17 cellular contexts compared by ENCODE assay signal in genomic region chr11:64750361-64751054, GRCh38. TPM values are rescaled to one million over a fixed set of nuclear protein-coding genes. Genes with fewer than 3 reads are reported as not detected.
DNase-seq lines count a peak whose midpoint lies in the region; ATAC-seq and TF ChIP-seq lines count a peak whose summit lies in the region.
"Had no signal": no experiment of that assay in that cellular context is flagged by ENCODE, and none has a peak within 500 bp of the region (broad histone marks: within the 10 kb centered on the region; RNA-seq: fewer than 3 reads in every experiment).

No MANE protein-coding gene starts in this region.

- H3K36me3 Mint-ChIP-seq in activated CD8-positive, alpha-beta T cell treated with anti-CD3 and anti-CD28 coated beads, Interleukin-2, amount 10 ng/mL, durations not matched to agents 7 days and 5 days (ENCODE audit: low read depth), result peaks cover 14% of the 10 kb centered on the region
- H3K36me3 Mint-ChIP-seq in activated CD8-positive, alpha-beta T cell treated with anti-CD3 and anti-CD28 coated beads for 36 hours (ENCODE audit: low read depth), result peaks cover 10% of the 10 kb centered on the region
- no peaks in the 10 kb centered on the region for H3K36me3 Mint-ChIP-seq in chondrocyte (ENCODE audit: low read depth)

- no peaks in the 10 kb centered on the region for H3K9me3 ChIP-seq in Loucy (ENCODE audit: insufficient read depth, low read depth, low read length)
- H3K9me3 ChIP-seq: vagina had no signal

- DNase-seq in activated CD8-positive, alpha-beta T cell treated with anti-CD3 and anti-CD28 coated beads, Interleukin-2, amount 10 ng/mL, durations not matched to agents 7 days and 5 days, result no peak
- no peak for DNase-seq in activated CD8-positive, alpha-beta T cell treated with anti-CD3 and anti-CD28 coated beads for 36 hours
- DNase-seq in chondrocyte (ENCODE audit: low spot score), result peak; percentile 53
- peak; percentile 73 for DNase-seq in posterior vena cava (ENCODE audit: low spot score)
- DNase-seq in stimulated activated CD4-positive, alpha-beta T cell treated with anti-CD3 and anti-CD28 coated beads, Interleukin-2, amount 100 ng/mL, for 48 hours, result no peak
- DNase-seq in activated gamma-delta T cell (lab: John Stamatoyannopoulos, UW), result no peak
- no peak for DNase-seq in NCI-H2107 (lab: John Stamatoyannopoulos, UW)
- DNase-seq: ACHN; foreskin melanocyte; NCI-H1048; NCI-H2227 treated with DMSO at 0.1 percent for 48 hours; nucleus accumbens; stimulated activated naive CD8-positive, alpha-beta T cell treated with anti-CD3 and anti-CD28 coated beads, Interleukin-15, Interleukin-2, amounts not matched to agents 100 U/mL and 50 U/mL, for 24 hours had no signal

- no peaks in the 10 kb centered on the region for H4K20me1 ChIP-seq in Loucy (ENCODE audit: insufficient read depth, low read length, poor library complexity, severe bottlenecking)

- no peak overlapping the region for H2AFZ ChIP-seq in Loucy (ENCODE audit: low read length)

- H3K4me1 ChIP-seq in Loucy (ENCODE audit: insufficient read depth, low read length, poor library complexity, severe bottlenecking), result peaks cover 17% of the 10 kb centered on the region

- no peak for ATAC-seq in activated CD8-positive, alpha-beta T cell treated with anti-CD3 and anti-CD28 coated beads, Interleukin-2, amount 10 ng/mL, durations not matched to agents 7 days and 5 days
- ATAC-seq in activated CD8-positive, alpha-beta T cell treated with anti-CD3 and anti-CD28 coated beads for 36 hours, result no peak
- ATAC-seq: HepG2; stimulated activated naive CD8-positive, alpha-beta T cell treated with anti-CD3 and anti-CD28 coated beads, Interleukin-15, Interleukin-2, amounts not matched to agents 100 U/mL and 50 U/mL, for 24 hours had no signal

- no peaks in the 10 kb centered on the region for H3K9me2 ChIP-seq in Loucy (replicated peaks; ENCODE audit: low read depth, low read length)

- CTCF ChIA-PET in activated CD8-positive, alpha-beta T cell treated with anti-CD3 and anti-CD28 coated beads, Interleukin-2, amount 10 ng/mL, durations not matched to agents 7 days and 5 days (lab: Charles Lee), result interaction anchor here (11.9 kb wide), 1 partner anchor 12 kb away, joined by 149 read pairs; the partner anchor contains the start of gene PYGM
- CTCF ChIA-PET in activated CD8-positive, alpha-beta T cell treated with anti-CD3 and anti-CD28 coated beads for 36 hours (lab: Charles Lee), result interaction anchor here (0.9 to 1.4 kb wide), 3 partner anchors 18 to 29 kb away, joined by 3 read pairs; no protein-coding TSS in a partner anchor

- no peak overlapping the region for H3K4me3 Mint-ChIP-seq in activated CD8-positive, alpha-beta T cell treated with anti-CD3 and anti-CD28 coated beads, Interleukin-2, amount 10 ng/mL, durations not matched to agents 7 days and 5 days
- no peak overlapping the region for H3K4me3 Mint-ChIP-seq in activated CD8-positive, alpha-beta T cell treated with anti-CD3 and anti-CD28 coated beads for 36 hours
- H3K4me3 Mint-ChIP-seq in chondrocyte (ENCODE audit: unreplicated experiment), result no peak overlapping the region

- H3K9me3 Mint-ChIP-seq in activated CD8-positive, alpha-beta T cell treated with anti-CD3 and anti-CD28 coated beads, Interleukin-2, amount 10 ng/mL, durations not matched to agents 7 days and 5 days (ENCODE audit: insufficient read depth), result no peaks in the 10 kb centered on the region
- H3K9me3 Mint-ChIP-seq in activated CD8-positive, alpha-beta T cell treated with anti-CD3 and anti-CD28 coated beads for 36 hours, result no peaks in the 10 kb centered on the region
- no peaks in the 10 kb centered on the region for H3K9me3 Mint-ChIP-seq in chondrocyte (ENCODE audit: low read depth)

- H3K36me3 ChIP-seq in Loucy (ENCODE audit: insufficient read depth, low read length), result no peaks in the 10 kb centered on the region
- H3K36me3 ChIP-seq: vagina had no signal

- no peak for TF ChIP-seq CTCF in activated CD8-positive, alpha-beta T cell treated with anti-CD3 and anti-CD28 coated beads for 36 hours (IDR thresholded peaks at IDR 0.05)
- TF ChIP-seq CTCF in Loucy (conservative IDR thresholded peaks at IDR 0.05; ENCODE audit: low read length), result peak; percentile 45
- TF ChIP-seq CTCF in chondrocyte (IDR thresholded peaks at IDR 0.05), result peak; percentile 28

- peaks cover 36% of the 10 kb centered on the region for H3K4me1 Mint-ChIP-seq in activated CD8-positive, alpha-beta T cell treated with anti-CD3 and anti-CD28 coated beads, Interleukin-2, amount 10 ng/mL, durations not matched to agents 7 days and 5 days (ENCODE audit: low read depth)
- H3K4me1 Mint-ChIP-seq in activated CD8-positive, alpha-beta T cell treated with anti-CD3 and anti-CD28 coated beads for 36 hours (ENCODE audit: low read depth), result peaks cover 10% of the 10 kb centered on the region
- H3K4me1 Mint-ChIP-seq in chondrocyte (ENCODE audit: low read depth), result peaks cover 9% of the 10 kb centered on the region

- H3K4me3 ChIP-seq in Loucy (ENCODE audit: low read length, poor library complexity, severe bottlenecking), result no peak overlapping the region
- H3K4me3 ChIP-seq: lung, vagina had no signal

- H3K27ac Mint-ChIP-seq in activated CD8-positive, alpha-beta T cell treated with anti-CD3 and anti-CD28 coated beads, Interleukin-2, amount 10 ng/mL, durations not matched to agents 7 days and 5 days, result peak overlapping the region; percentile 79
- no peak overlapping the region for H3K27ac Mint-ChIP-seq in activated CD8-positive, alpha-beta T cell treated with anti-CD3 and anti-CD28 coated beads for 36 hours
- H3K27ac Mint-ChIP-seq in chondrocyte (ENCODE audit: unreplicated experiment), result no peak overlapping the region

- H3K27me3 Mint-ChIP-seq in activated CD8-positive, alpha-beta T cell treated with anti-CD3 and anti-CD28 coated beads, Interleukin-2, amount 10 ng/mL, durations not matched to agents 7 days and 5 days (ENCODE audit: low read depth), result no peaks in the 10 kb centered on the region
- no peaks in the 10 kb centered on the region for H3K27me3 Mint-ChIP-seq in activated CD8-positive, alpha-beta T cell treated with anti-CD3 and anti-CD28 coated beads for 36 hours
- H3K27me3 Mint-ChIP-seq in chondrocyte (ENCODE audit: low read depth), result no peaks in the 10 kb centered on the region

- no peak overlapping the region for H3K4me2 ChIP-seq in Loucy (ENCODE audit: low read depth, low read length, poor library complexity, severe bottlenecking)

- intact Hi-C loops in activated CD8-positive, alpha-beta T cell treated with anti-CD3 and anti-CD28 coated beads for 36 hours (cut with micrococcal nuclease), result no loop called here
- intact Hi-C loops in posterior vena cava (cut with DNase I), result no loop called here

- H3K27me3 ChIP-seq in Loucy (ENCODE audit: insufficient read depth, low read length, poor library complexity, severe bottlenecking), result no peaks in the 10 kb centered on the region
- H3K27me3 ChIP-seq: vagina had no signal

- no peak overlapping the region for H3K9ac ChIP-seq in Loucy (ENCODE audit: low read depth, low read length, poor library complexity, severe bottlenecking)

- H3K79me2 ChIP-seq in Loucy (ENCODE audit: insufficient read depth, low read length), result no peaks in the 10 kb centered on the region

- POLR2A ChIA-PET in activated CD8-positive, alpha-beta T cell treated with anti-CD3 and anti-CD28 coated beads, Interleukin-2, amount 10 ng/mL, durations not matched to agents 7 days and 5 days (lab: Charles Lee), result no interaction called here
- POLR2A ChIA-PET in activated CD8-positive, alpha-beta T cell treated with anti-CD3 and anti-CD28 coated beads for 36 hours (lab: Charles Lee), result interaction anchor here (16.1 kb wide), 1 partner anchor 17 kb away, joined by 331 read pairs; the partner anchor contains the start of genes PYGM and SF1

- H3F3A ChIP-seq in Loucy (ENCODE audit: low read depth), result no peaks in the 10 kb centered on the region

RNA-seq across cellular contexts. Expression of gene RASGRP2, which starts 6.6 kb away (rescaled TPM):
- 100 to 1,000 TPM; 101 to 115 TPM for total RNA-seq in activated CD8-positive, alpha-beta T cell treated with anti-CD3 and anti-CD28 coated beads, Interleukin-2, amount 10 ng/mL, durations not matched to agents 7 days and 5 days
- 1 to 10 TPM; 7.8 to 8.2 TPM for total RNA-seq in activated CD8-positive, alpha-beta T cell treated with anti-CD3 and anti-CD28 coated beads for 36 hours
- total RNA-seq in chondrocyte (4.7 to 11.4 TPM (median 10.1 TPM) in 3 replicates), posterior vena cava (10 to 100 TPM; 41.3 to 49.6 TPM)
- total RNA-seq: HepG2 had no signal

RNA-seq across cellular contexts. Expression of gene PYGM, which starts 9.3 kb away (rescaled TPM):
- 1 to 10 TPM; 2.9 to 4.7 TPM for total RNA-seq in activated CD8-positive, alpha-beta T cell treated with anti-CD3 and anti-CD28 coated beads, Interleukin-2, amount 10 ng/mL, durations not matched to agents 7 days and 5 days
- total RNA-seq in activated CD8-positive, alpha-beta T cell treated with anti-CD3 and anti-CD28 coated beads for 36 hours, result 1 to 10 TPM; 1.2 to 3.3 TPM
- 0.65 to 1.6 TPM (median 1.2 TPM) in 3 replicates for total RNA-seq in chondrocyte
- total RNA-seq in posterior vena cava, result 10 to 100 TPM; 19.3 to 43.2 TPM

RNA-seq across cellular contexts. Expression of gene NRXN2, which starts 27.5 kb away (rescaled TPM):
- total RNA-seq in activated CD8-positive, alpha-beta T cell treated with anti-CD3 and anti-CD28 coated beads, Interleukin-2, amount 10 ng/mL, durations not matched to agents 7 days and 5 days, result under 1 TPM; 0.13 to 0.34 TPM
- total RNA-seq in activated CD8-positive, alpha-beta T cell treated with anti-CD3 and anti-CD28 coated beads for 36 hours, result under 1 TPM; 0.07 to 0.22 TPM
- 1.1 to 3.0 TPM (median 1.8 TPM) in 3 replicates for total RNA-seq in chondrocyte
- total RNA-seq in posterior vena cava, result 1 to 10 TPM; 7.9 to 8.8 TPM
- total RNA-seq: HepG2 had no signal

RNA-seq across cellular contexts. Expression of gene SF1, which starts 27.8 kb away (rescaled TPM):
- 100 to 1,000 TPM; 421 to 423 TPM for total RNA-seq in activated CD8-positive, alpha-beta T cell treated with anti-CD3 and anti-CD28 coated beads, Interleukin-2, amount 10 ng/mL, durations not matched to agents 7 days and 5 days
- total RNA-seq in activated CD8-positive, alpha-beta T cell treated with anti-CD3 and anti-CD28 coated beads for 36 hours, result 100 to 1,000 TPM; 325 to 342 TPM
- 183 to 198 TPM (median 190 TPM) in 3 replicates for total RNA-seq in chondrocyte
- total RNA-seq in posterior vena cava, result 100 to 1,000 TPM; 181 to 189 TPM

RNA-seq across cellular contexts. Expression of gene MAP4K2, which starts 52.5 kb away (rescaled TPM):
- total RNA-seq in activated CD8-positive, alpha-beta T cell treated with anti-CD3 and anti-CD28 coated beads, Interleukin-2, amount 10 ng/mL, durations not matched to agents 7 days and 5 days, result 10 to 100 TPM; 84.2 to 90.2 TPM
- total RNA-seq in activated CD8-positive, alpha-beta T cell treated with anti-CD3 and anti-CD28 coated beads for 36 hours, result 10 to 100 TPM; 56.4 to 58.0 TPM
- total RNA-seq in chondrocyte, result 11.3 to 17.8 TPM (median 13.4 TPM) in 3 replicates
- total RNA-seq in posterior vena cava, result 10 to 100 TPM; 13.2 to 14.7 TPM

Comparison
In these comparisons a context has a peak if more than half of its experiments do, and no peak if none do; other contexts are left out.
1. DNase-seq: peak in chondrocyte (single experiment) and posterior vena cava (single experiment); none in activated CD8-positive, alpha-beta T cell treated with anti-CD3 and anti-CD28 coated beads, Interleukin-2, amount 10 ng/mL, durations not matched to agents 7 days and 5 days (single experiment), activated CD8-positive, alpha-beta T cell treated with anti-CD3 and anti-CD28 coated beads for 36 hours (single experiment), stimulated activated CD4-positive, alpha-beta T cell treated with anti-CD3 and anti-CD28 coated beads, Interleukin-2, amount 100 ng/mL, for 48 hours (0 of 2), activated gamma-delta T cell (single experiment) and NCI-H2107 (single experiment).